Comparison of ENCODE assay signal across 8 cellular contexts in genomic region chr18:9082763-9083510, GRCh38.
DNase-seq lines count a peak whose midpoint lies in the region; ATAC-seq lines count a peak whose summit lies in the region.

No MANE protein-coding gene starts in this region.

- peak; percentile 75 for DNase-seq in activated effector memory CD4-positive, alpha-beta T cell treated with anti-CD3 and anti-CD28 coated beads, Interleukin-2, amount 50 U/mL, for 16 hours
- no peak for DNase-seq in activated effector memory CD4-positive, alpha-beta T cell treated with Interleukin-2 at 50 U/mL for 16 hours
- DNase-seq in activated CD8-positive, alpha-beta memory T cell treated with anti-CD3 and anti-CD28 coated beads, Interleukin-2, amount 50 U/mL, for 4 hours = peak; percentile 27
- DNase-seq in stimulated activated CD4-positive, alpha-beta T cell treated with anti-CD3 and anti-CD28 coated beads, Interleukin-12 subunit alpha, Interleukin-12 subunit beta, amount 100 ng/mL, for 48 hours (ENCODE audit: low read depth in 2 of 3, low spot score in 1 of 3) = peak in 2 of 3 donors; percentile 53 to 67
- DNase-seq in NCI-H69 (lab: John Stamatoyannopoulos, UW) (no peak), NCI-H526 treated with DMSO at 0.1 percent for 48 hours (lab: John Stamatoyannopoulos, UW) (no peak), NCI-H2196 treated with DMSO at 0.1 percent for 48 hours (lab: John Stamatoyannopoulos, UW; ENCODE audit: unreplicated experiment) (no peak)

- peak; percentile 87 for ATAC-seq in HG03175 (IDR thresholded peaks at IDR 0.05; ENCODE audit: unreplicated experiment)

Comparison
In these comparisons a context has a peak if more than half of its experiments do, and no peak if none do; other contexts are left out.
1. DNase-seq: peak in activated effector memory CD4-positive, alpha-beta T cell treated with anti-CD3 and anti-CD28 coated beads, Interleukin-2, amount 50 U/mL, for 16 hours (single experiment), activated CD8-positive, alpha-beta memory T cell treated with anti-CD3 and anti-CD28 coated beads, Interleukin-2, amount 50 U/mL, for 4 hours (single experiment) and stimulated activated CD4-positive, alpha-beta T cell treated with anti-CD3 and anti-CD28 coated beads, Interleukin-12 subunit alpha, Interleukin-12 subunit beta, amount 100 ng/mL, for 48 hours (2 of 3); none in activated effector memory CD4-positive, alpha-beta T cell treated with Interleukin-2 at 50 U/mL for 16 hours (single experiment), NCI-H69 (single experiment), NCI-H526 treated with DMSO at 0.1 percent for 48 hours (single experiment) and NCI-H2196 treated with DMSO at 0.1 percent for 48 hours (single experiment).